In genomic region chr5:54944364-54944763, GRCh38 we compare ENCODE assay signal across 8 cellular contexts. TPM values are rescaled to one million over a fixed set of nuclear protein-coding genes. Genes with fewer than 3 reads are reported as not detected.
DNase-seq lines count a peak whose midpoint lies in the region; ATAC-seq and TF ChIP-seq lines count a peak whose summit lies in the region.

No MANE protein-coding gene starts in this region.

- H3K4me1 ChIP-seq in lower lobe of right lung (no peaks in the 10 kb centered on the region), uterus (no peaks in the 10 kb centered on the region)

- H3K9me3 ChIP-seq in lower lobe of right lung (no peaks in the 10 kb centered on the region), uterus (no peaks in the 10 kb centered on the region)

- H3K36me3 ChIP-seq in lower lobe of right lung (no peaks in the 10 kb centered on the region), uterus (no peaks in the 10 kb centered on the region)

- intact Hi-C loops in lower lobe of right lung (cut with DNase I), result no loop called here
- intact Hi-C loops in uterus (cut with DNase I; ENCODE audit: low total_unique reads), result no loop called here

- TF ChIP-seq CTCF in GM12874 (IDR thresholded peaks at IDR 0.05; ENCODE audit: insufficient read depth, low read depth, low read length) (peak; percentile 43; the same call in 1 of the 2 replicates), lower lobe of right lung (IDR thresholded peaks at IDR 0.05) (peak; percentile 66), uterus (IDR thresholded peaks at IDR 0.05) (peak; percentile 11 to 32 (median 21))

- TF ChIP-seq POLR2A in uterus (IDR thresholded peaks at IDR 0.05) (no peak), GM18505 (IDR thresholded peaks at IDR 0.05; ENCODE audit: borderline replicate concordance, extremely low read depth, insufficient read depth, insufficient read length) (no peak)

- in situ Hi-C loops in T47D (cut with HindIII; ENCODE audit: low pct_unique_long_range_greater_than_20kb, low sequenced_read_pairs), result loop anchor here (25.0 kb wide), 1 partner anchor 193 kb away; no protein-coding TSS in a partner anchor
- in situ Hi-C loops in G401 (cut with HindIII; ENCODE audit: low sequenced_read_pairs), result no loop called here

- H3K27me3 ChIP-seq in lower lobe of right lung (ENCODE audit: low read depth), result no peaks in the 10 kb centered on the region
- H3K27me3 ChIP-seq in uterus, result no peaks in the 10 kb centered on the region

- DNase-seq in AG08395 (ENCODE audit: low spot score), result peak; percentile 65
- DNase-seq in RKO (ENCODE audit: low spot score), result peak; percentile 41
- DNase-seq in T47D (ENCODE audit: low read depth in 1 of 2, low spot score in 1 of 2), result peak; percentile 42 to 58
- DNase-seq in lower lobe of right lung, result no peak
- no peak for DNase-seq in uterus
- no peak for DNase-seq in G401 (ENCODE audit: low spot score)

- H3K27ac ChIP-seq in lower lobe of right lung (no peak overlapping the region), uterus (no peak overlapping the region)

- no peak for ATAC-seq in lower lobe of right lung
- no peak for ATAC-seq in GM18505 (IDR thresholded peaks at IDR 0.05; ENCODE audit: unreplicated experiment)

- H3K4me3 ChIP-seq in lower lobe of right lung (no peak overlapping the region), uterus (no peak overlapping the region)

RNA-seq across cellular contexts. Expression of gene ESM1, which starts 41.0 kb away (rescaled TPM):
- total RNA-seq in lower lobe of right lung, result 0.68 TPM
- total RNA-seq in uterus, result 1 to 10 TPM in 1 of 4 donors, under 1 TPM in 1, not detected in 2; 0.70 to 2.1 TPM
- not detected in 2 replicates for total RNA-seq in G401 (2014; rRNA removed; shearing (Covaris generic))

Comparison
In these comparisons a context has a peak if more than half of its experiments do, and no peak if none do; other contexts are left out.
1. DNase-seq: peak in AG08395 (single experiment), RKO (single experiment) and T47D (2 of 2); none in lower lobe of right lung (single experiment), uterus (0 of 2) and G401 (single experiment).
2. Peak in every context shown above with its lines, with median percentiles within 50 percentile points of each other: CTCF ChIP-seq.